Comparison of ENCODE assay signal across 9 cellular contexts in genomic region chr19:16542894-16543498, GRCh38. TPM values are rescaled to one million over a fixed set of nuclear protein-coding genes. Genes with fewer than 3 reads are reported as not detected.
DNase-seq lines count a peak whose midpoint lies in the region; ATAC-seq and TF ChIP-seq lines count a peak whose summit lies in the region.
"Had no signal": no experiment of that assay in that cellular context is flagged by ENCODE, and none has a peak within 500 bp of the region (broad histone marks: within the 10 kb centered on the region; RNA-seq: fewer than 3 reads in every experiment).

No MANE protein-coding gene starts in this region.

- peaks cover 21% of the 10 kb centered on the region for H3K4me1 ChIP-seq in mucosa of descending colon (ENCODE audit: low read depth)

- H3K4me3 ChIP-seq in NB4 (ENCODE audit: low read depth, low read length) (peak overlapping the region; percentile 92), mucosa of descending colon (peak overlapping the region; percentile 96)

- peak overlapping the region; percentile 71 for H3K27ac ChIP-seq in caudate nucleus (ENCODE audit: low read depth, low read length)

- H3K36me3 ChIP-seq in mucosa of descending colon (ENCODE audit: low read depth) = no peaks in the 10 kb centered on the region

- no peak for TF ChIP-seq POLR2A in NB4 (IDR thresholded peaks at IDR 0.05; ENCODE audit: extremely low read depth, insufficient read length)

- no peaks in the 10 kb centered on the region for H3K9me3 ChIP-seq in mucosa of descending colon

- ATAC-seq in mucosa of descending colon = no peak
- ATAC-seq in esophagus mucosa = no peak
- ATAC-seq in HG02642 (IDR thresholded peaks at IDR 0.05; ENCODE audit: poor library complexity, unreplicated experiment) = no peak

- no peak for TF ChIP-seq CTCF in NB4 (IDR thresholded peaks at IDR 0.05; ENCODE audit: low read depth, low read length)
- TF ChIP-seq CTCF in mucosa of descending colon (IDR thresholded peaks at IDR 0.05) = no peak

- intact Hi-C loops in mucosa of descending colon (cut with DNase I, micrococcal nuclease) = no loop called here

- DNase-seq in COLO668 (lab: John Stamatoyannopoulos, UW; ENCODE audit: unreplicated experiment) (peak; percentile 6), NB4 (ENCODE audit: low read depth) (peak; percentile 28), caudate nucleus (lab: John Stamatoyannopoulos, UW) (no peak), mucosa of descending colon (no peak), NCI-H526 (lab: John Stamatoyannopoulos, UW) (no peak), GDM1 (lab: John Stamatoyannopoulos, UW) (no peak)

RNA-seq across cellular contexts. Expression of gene CHERP, which starts 0.8 kb away (rescaled TPM):
- total RNA-seq in mucosa of descending colon (10 to 100 TPM; 36.3 to 43.0 (median 38.8) TPM), esophagus mucosa (17.7 TPM)

RNA-seq across cellular contexts. Expression of gene SLC35E1, which starts 29.2 kb away (rescaled TPM):
- total RNA-seq in mucosa of descending colon (10 to 100 TPM; 34.6 to 45.8 (median 44.0) TPM), esophagus mucosa (28.4 TPM)

RNA-seq across cellular contexts. Expression of gene C19orf44, which starts 46.8 kb away (rescaled TPM):
- 1 to 10 TPM; 2.0 to 8.4 (median 2.3) TPM for total RNA-seq in mucosa of descending colon
- total RNA-seq in esophagus mucosa = 1.8 TPM

RNA-seq across cellular contexts. Expression of gene CALR3, which starts 47.0 kb away (rescaled TPM):
- total RNA-seq in mucosa of descending colon (not detected), esophagus mucosa (not detected)
- total RNA-seq: NCI-H460 had no signal

Comparison
In these comparisons a context has a peak if more than half of its experiments do, and no peak if none do; other contexts are left out.
1. DNase-seq: peak in COLO668 (single experiment) and NB4 (single experiment); none in caudate nucleus (0 of 61), mucosa of descending colon (0 of 3), NCI-H526 (0 of 2) and GDM1 (single experiment).